ENCODE assay signal across 11 cellular contexts in genomic region chr15:67242665-67243064, GRCh38. TPM values are rescaled to one million over a fixed set of nuclear protein-coding genes. Genes with fewer than 3 reads are reported as not detected.
A peak's percentile ranks its signal among the peaks of the same experiment; 100 is the strongest.
DNase-seq lines count a peak whose midpoint lies in the region; ATAC-seq and TF ChIP-seq lines count a peak whose summit lies in the region.
"Had no signal": no experiment of that assay in that cellular context is flagged by ENCODE, and none has a peak within 500 bp of the region (broad histone marks: within the 10 kb centered on the region; RNA-seq: fewer than 3 reads in every experiment).

No MANE protein-coding gene starts in this region.

- no peak for DNase-seq in activated naive CD4-positive, alpha-beta T cell treated with anti-CD3 and anti-CD28 coated beads for 36 hours
- DNase-seq in dermis blood vessel endothelial cell: peak; percentile 41
- DNase-seq in stimulated activated naive B cell treated with anti-CD40 and anti-IgM and Interleukin-4, amounts not matched to agents 10 μg/mL and 1 μg/mL and 100 μg/mL, for 72 hours: no peak
- DNase-seq in OCI-M1 (lab: John Stamatoyannopoulos, UW): no peak
- DNase-seq in foreskin melanocyte: no peak
- DNase-seq in NCI-H2107 (lab: John Stamatoyannopoulos, UW): no peak
- DNase-seq: activated T-cell treated with anti-CD3 and anti-CD28 coated beads, Interleukin-2, amount 50 U/mL, for 4 hours; BE2C; heart right ventricle had no signal

- H3K27me3 Mint-ChIP-seq in activated naive CD4-positive, alpha-beta T cell treated with anti-CD3 and anti-CD28 coated beads, Interleukin-2, amount 50 U/mL, for 24 hours: no peaks in the 10 kb centered on the region
- no peaks in the 10 kb centered on the region for H3K27me3 Mint-ChIP-seq in activated naive CD4-positive, alpha-beta T cell treated with anti-CD3 and anti-CD28 coated beads for 36 hours (ENCODE audit: low read depth)
- no peaks in the 10 kb centered on the region for H3K27me3 Mint-ChIP-seq in stimulated activated naive B cell treated with anti-CD40 and anti-IgM and Interleukin-4, amounts not matched to agents 10 μg/mL and 1 μg/mL and 100 μg/mL, for 72 hours

- intact Hi-C loops in activated naive CD4-positive, alpha-beta T cell treated with anti-CD3 and anti-CD28 coated beads for 36 hours (cut with micrococcal nuclease): loop anchor here (5.0 kb wide), 4 partner anchors 190 to 300 kb away; partner anchors contain the start of genes C15orf61 and MAP2K5

- H3K9me3 Mint-ChIP-seq in activated naive CD4-positive, alpha-beta T cell treated with anti-CD3 and anti-CD28 coated beads, Interleukin-2, amount 50 U/mL, for 24 hours: no peaks in the 10 kb centered on the region
- H3K9me3 Mint-ChIP-seq in activated naive CD4-positive, alpha-beta T cell treated with anti-CD3 and anti-CD28 coated beads for 36 hours: peaks cover 1% of the 10 kb centered on the region
- H3K9me3 Mint-ChIP-seq in stimulated activated naive B cell treated with anti-CD40 and anti-IgM and Interleukin-4, amounts not matched to agents 10 μg/mL and 1 μg/mL and 100 μg/mL, for 72 hours: peaks cover 1 to 4% of the 10 kb centered on the region in 2 donors

- H3K36me3 Mint-ChIP-seq in activated naive CD4-positive, alpha-beta T cell treated with anti-CD3 and anti-CD28 coated beads, Interleukin-2, amount 50 U/mL, for 24 hours: peaks cover 21% of the 10 kb centered on the region
- H3K36me3 Mint-ChIP-seq in activated naive CD4-positive, alpha-beta T cell treated with anti-CD3 and anti-CD28 coated beads for 36 hours (ENCODE audit: low read depth): peaks cover 26% of the 10 kb centered on the region
- H3K36me3 Mint-ChIP-seq in stimulated activated naive B cell treated with anti-CD40 and anti-IgM and Interleukin-4, amounts not matched to agents 10 μg/mL and 1 μg/mL and 100 μg/mL, for 72 hours: peaks cover 16 to 36% of the 10 kb centered on the region in 2 donors

- peaks cover 67% of the 10 kb centered on the region for H3K4me1 Mint-ChIP-seq in activated naive CD4-positive, alpha-beta T cell treated with anti-CD3 and anti-CD28 coated beads, Interleukin-2, amount 50 U/mL, for 24 hours
- H3K4me1 Mint-ChIP-seq in activated naive CD4-positive, alpha-beta T cell treated with anti-CD3 and anti-CD28 coated beads for 36 hours (ENCODE audit: low read depth): peaks cover 56% of the 10 kb centered on the region
- peaks cover 28 to 42% of the 10 kb centered on the region in 2 donors for H3K4me1 Mint-ChIP-seq in stimulated activated naive B cell treated with anti-CD40 and anti-IgM and Interleukin-4, amounts not matched to agents 10 μg/mL and 1 μg/mL and 100 μg/mL, for 72 hours

- no peak overlapping the region for H3K4me3 Mint-ChIP-seq in activated naive CD4-positive, alpha-beta T cell treated with anti-CD3 and anti-CD28 coated beads, Interleukin-2, amount 50 U/mL, for 24 hours
- H3K4me3 Mint-ChIP-seq in activated naive CD4-positive, alpha-beta T cell treated with anti-CD3 and anti-CD28 coated beads for 36 hours: no peak overlapping the region
- H3K4me3 Mint-ChIP-seq in stimulated activated naive B cell treated with anti-CD40 and anti-IgM and Interleukin-4, amounts not matched to agents 10 μg/mL and 1 μg/mL and 100 μg/mL, for 72 hours: peak overlapping the region in 1 of 2 donors; percentile 33
- H3K4me3 Mint-ChIP-seq: activated T-cell treated with anti-CD3 and anti-CD28 coated beads, Interleukin-2, amount 50 U/mL, for 4 hours had no signal

- CTCF ChIA-PET in activated naive CD4-positive, alpha-beta T cell treated with anti-CD3 and anti-CD28 coated beads for 36 hours (lab: Charles Lee): interaction anchor here (1.3 kb wide), 1 partner anchor 156 kb away, joined by 4 read pairs; no protein-coding TSS in a partner anchor

- peak; percentile 43 to 50 for ATAC-seq in stimulated activated naive B cell treated with anti-CD40 and anti-IgM and Interleukin-4, amounts not matched to agents 10 μg/mL and 1 μg/mL and 100 μg/mL, for 72 hours (replicated peaks)
- ATAC-seq: activated T-cell treated with anti-CD3 and anti-CD28 coated beads, Interleukin-2, amount 50 U/mL, for 4 hours had no signal

- H3K27ac Mint-ChIP-seq in activated naive CD4-positive, alpha-beta T cell treated with anti-CD3 and anti-CD28 coated beads, Interleukin-2, amount 50 U/mL, for 24 hours: peak overlapping the region; percentile 70
- no peak overlapping the region for H3K27ac Mint-ChIP-seq in activated naive CD4-positive, alpha-beta T cell treated with anti-CD3 and anti-CD28 coated beads for 36 hours
- H3K27ac Mint-ChIP-seq in stimulated activated naive B cell treated with anti-CD40 and anti-IgM and Interleukin-4, amounts not matched to agents 10 μg/mL and 1 μg/mL and 100 μg/mL, for 72 hours: no peak overlapping the region

TF ChIP-seq in PFSK-1, 5 proteins besides CTCF, POLR2A, EP300 and RAD21:
- TF ChIP-seq TAF1 (IDR thresholded peaks at IDR 0.05; ENCODE audit: borderline replicate concordance, insufficient read depth, low read length) (no peak), SIN3A (IDR thresholded peaks at IDR 0.05; ENCODE audit: borderline replicate concordance, insufficient read depth, low read length) (0 out of 2 replicates have a peak, but pooled peaks have one; percentile 39)

RNA-seq across cellular contexts. Expression of gene AAGAB, which starts 11.8 kb away (rescaled TPM):
- 10 to 100 TPM; 47.2 to 48.8 TPM for total RNA-seq in activated naive CD4-positive, alpha-beta T cell treated with anti-CD3 and anti-CD28 coated beads for 36 hours
- polyA plus RNA-seq in PFSK-1 (2012; ENCODE audit: insufficient read length, low read depth): 33.2 TPM
- 54.3 and 86.5 TPM in 2 replicates for total RNA-seq in dermis blood vessel endothelial cell

RNA-seq across cellular contexts. Expression of gene IQCH, which starts 11.9 kb away (rescaled TPM):
- total RNA-seq in activated naive CD4-positive, alpha-beta T cell treated with anti-CD3 and anti-CD28 coated beads for 36 hours: 1 to 10 TPM in 1 of 2 experiments, under 1 TPM in 1; 0.98 to 1.4 TPM
- 1.3 TPM for polyA plus RNA-seq in PFSK-1 (2012; ENCODE audit: insufficient read length, low read depth)
- total RNA-seq in dermis blood vessel endothelial cell: 1.4 and 1.7 TPM in 2 replicates
